ENCODE assay signal across 10 cellular contexts in the genomic region with DNA sequence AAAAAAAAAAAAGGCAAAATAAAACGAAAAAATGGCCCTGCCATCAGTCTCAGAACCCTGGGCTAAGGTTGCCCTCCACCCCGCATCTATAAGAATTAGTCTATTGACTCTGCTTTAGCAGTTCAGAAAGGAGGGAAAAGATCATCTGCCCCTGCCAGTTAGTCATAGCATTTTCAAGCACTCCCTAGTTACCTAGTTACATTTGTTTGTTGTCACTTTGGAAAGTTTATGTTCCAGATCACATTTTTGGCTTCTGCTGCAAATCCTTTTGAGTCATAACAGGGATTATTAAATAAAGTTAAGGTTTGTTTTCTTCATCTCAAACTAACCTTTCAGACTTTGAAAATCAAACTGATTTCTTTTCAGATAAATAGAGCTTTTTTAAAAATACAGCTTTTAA. TPM values are rescaled to one million over a fixed set of nuclear protein-coding genes. Genes with fewer than 3 reads are reported as not detected.
A peak's percentile ranks its signal among the peaks of the same experiment; 100 is the strongest.
DNase-seq lines count a peak whose midpoint lies in the region; ATAC-seq and TF ChIP-seq lines count a peak whose summit lies in the region.
"Had no signal": no experiment of that assay in that cellular context is flagged by ENCODE, and none has a peak within 500 bp of the region (broad histone marks: within the 10 kb centered on the region; RNA-seq: fewer than 3 reads in every experiment).

No MANE protein-coding gene starts in this region.

- peak overlapping the region; percentile 58 to 67 for H3K27ac ChIP-seq in left lung
- H3K27ac ChIP-seq in uterus, result peak overlapping the region; percentile 70 to 77

- H3K27me3 Mint-ChIP-seq in activated T-cell treated with anti-CD3 and anti-CD28 coated beads, Interleukin-2, amount 50 U/mL, for 24 hours, result no peaks in the 10 kb centered on the region
- H3K27me3 Mint-ChIP-seq: CD4-positive, CD25-positive, alpha-beta regulatory T cell had no signal

- peaks cover 90% of the 10 kb centered on the region for H3K36me3 Mint-ChIP-seq in activated T-cell treated with anti-CD3 and anti-CD28 coated beads, Interleukin-2, amount 50 U/mL, for 24 hours (ENCODE audit: low read depth)

- H3K4me1 ChIP-seq in left lung, result peaks cover 0 to 18% of the 10 kb centered on the region in 2 donors
- H3K4me1 ChIP-seq in uterus, result no peaks in the 10 kb centered on the region

- no peaks in the 10 kb centered on the region for H3K9me3 Mint-ChIP-seq in activated T-cell treated with anti-CD3 and anti-CD28 coated beads, Interleukin-2, amount 50 U/mL, for 24 hours
- H3K9me3 Mint-ChIP-seq: CD4-positive, CD25-positive, alpha-beta regulatory T cell had no signal

- no peak overlapping the region for H3K4me3 Mint-ChIP-seq in activated T-cell treated with anti-CD3 and anti-CD28 coated beads, Interleukin-2, amount 50 U/mL, for 24 hours
- H3K4me3 Mint-ChIP-seq: CD4-positive, CD25-positive, alpha-beta regulatory T cell had no signal

- no peak for DNase-seq in activated T-cell treated with anti-CD3 and anti-CD28 coated beads, Interleukin-2, amount 50 U/mL, for 24 hours
- DNase-seq in activated T-cell treated with anti-CD3 and anti-CD28 coated beads for 4 hours (no peak), cardiac fibroblast (ENCODE audit: low read depth in 2 of 2) (peak; percentile 81 to 83), left lung (no peak), uterus (no peak), COLO668 (lab: John Stamatoyannopoulos, UW; ENCODE audit: unreplicated experiment) (no peak)
- DNase-seq: CD4-positive, CD25-positive, alpha-beta regulatory T cell; NCI-H2081 had no signal

- H3K27ac Mint-ChIP-seq in activated T-cell treated with anti-CD3 and anti-CD28 coated beads, Interleukin-2, amount 50 U/mL, for 24 hours, result peak overlapping the region; percentile 70
- H3K27ac Mint-ChIP-seq: CD4-positive, CD25-positive, alpha-beta regulatory T cell had no signal

- TF ChIP-seq CTCF in cardiac fibroblast (IDR thresholded peaks at IDR 0.05; ENCODE audit: low read depth, low read length), result no peak
- TF ChIP-seq CTCF in left lung (IDR thresholded peaks at IDR 0.05), result no peak
- TF ChIP-seq CTCF in uterus (IDR thresholded peaks at IDR 0.05), result no peak

- no peaks in the 10 kb centered on the region for H3K4me1 Mint-ChIP-seq in activated T-cell treated with anti-CD3 and anti-CD28 coated beads, Interleukin-2, amount 50 U/mL, for 24 hours (ENCODE audit: low read depth)

- ATAC-seq in left lung, result peak; percentile 86
- no peak for ATAC-seq in HG03045 (IDR thresholded peaks at IDR 0.05; ENCODE audit: unreplicated experiment)
- no peak for ATAC-seq in GM18870 (IDR thresholded peaks at IDR 0.05; ENCODE audit: unreplicated experiment)

- intact Hi-C loops in left lung (cut with DNase I) (no loop called here), uterus (cut with DNase I; ENCODE audit: low total_unique reads) (no loop called here)

- H3K27me3 ChIP-seq in left lung (no peaks in the 10 kb centered on the region), uterus (no peaks in the 10 kb centered on the region)

- TF ChIP-seq POLR2A in uterus (IDR thresholded peaks at IDR 0.05), result no peak

- H3K9me3 ChIP-seq in left lung (no peaks in the 10 kb centered on the region), uterus (no peaks in the 10 kb centered on the region)

- H3K4me3 ChIP-seq in cardiac fibroblast (replicated peaks in 1 of 2; ENCODE audit: low read depth in 2 of 2, low read length in 2 of 2) (no peak overlapping the region), left lung (no peak overlapping the region), uterus (no peak overlapping the region)

- peaks cover 0 to 62% of the 10 kb centered on the region in 2 donors for H3K36me3 ChIP-seq in left lung
- no peaks in the 10 kb centered on the region for H3K36me3 ChIP-seq in uterus

RNA-seq across cellular contexts. Expression of gene AQP7, which starts 52.1 kb away (rescaled TPM):
- 1 to 10 TPM; 1.5 to 8.3 TPM for total RNA-seq in left lung
- total RNA-seq in uterus, result 1 to 10 TPM in 3 of 4 donors, not detected in 1; 1.3 to 4.6 (median 2.1) TPM

RNA-seq across cellular contexts. Expression of gene NFX1, which starts 60.0 kb away (rescaled TPM):
- 10 to 100 TPM; 32.0 to 39.3 TPM for total RNA-seq in left lung
- 10 to 100 TPM; 18.5 to 52.9 (median 27.9) TPM for total RNA-seq in uterus

Comparison
In these comparisons a context has a peak if more than half of its experiments do, and no peak if none do; other contexts are left out.
1. DNase-seq: peak in cardiac fibroblast (2 of 2); none in activated T-cell treated with anti-CD3 and anti-CD28 coated beads, Interleukin-2, amount 50 U/mL, for 24 hours (single experiment), activated T-cell treated with anti-CD3 and anti-CD28 coated beads for 4 hours (single experiment), left lung (0 of 2), uterus (0 of 2) and COLO668 (single experiment).